ENCODE assay signal across 8 cellular contexts in the genomic region with DNA sequence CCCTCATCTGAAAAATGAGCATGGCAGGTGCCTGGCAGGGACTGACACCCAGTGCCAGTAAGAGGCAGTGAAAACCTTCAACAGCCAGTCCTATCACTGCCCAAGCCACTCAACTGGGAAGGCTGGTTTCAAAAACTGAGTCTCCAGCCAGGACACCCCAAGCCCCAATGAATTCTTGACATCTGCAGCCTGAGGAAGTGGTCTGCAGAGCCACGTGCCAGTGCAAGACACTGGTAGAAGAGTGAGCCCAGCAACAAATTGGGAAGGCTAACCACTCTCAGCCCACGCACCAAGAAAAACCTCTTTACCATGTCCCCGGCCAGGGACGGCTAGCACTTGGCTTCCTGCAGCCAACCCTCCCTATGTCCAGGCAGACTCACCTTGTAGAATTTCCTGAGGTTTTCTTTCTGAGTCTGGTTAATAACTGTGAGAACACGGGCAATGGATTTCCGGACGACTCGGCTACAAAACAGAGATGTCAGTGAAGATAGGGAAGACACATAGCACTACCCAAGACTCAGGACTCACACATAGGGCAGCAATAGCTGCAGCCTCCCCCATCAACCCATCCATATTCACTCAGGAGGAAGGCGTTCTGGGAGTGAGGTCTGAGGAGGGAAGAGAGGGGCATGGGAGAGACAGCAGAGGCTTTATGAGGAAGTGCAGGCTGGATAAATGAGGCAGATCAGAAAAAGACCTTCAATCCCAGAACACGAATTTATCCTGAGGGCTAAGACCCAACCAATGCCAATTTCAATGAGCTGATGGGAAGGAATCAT. TPM values are rescaled to one million over a fixed set of nuclear protein-coding genes. Genes with fewer than 3 reads are reported as not detected.
DNase-seq lines count a peak whose midpoint lies in the region; ATAC-seq, FAIRE-seq and TF ChIP-seq lines count a peak whose summit lies in the region.

No MANE protein-coding gene starts in this region.

- peaks cover 53% of the 10 kb centered on the region for H4K20me1 ChIP-seq in Loucy (ENCODE audit: insufficient read depth, low read length, poor library complexity, severe bottlenecking)

- H3K36me3 ChIP-seq in Loucy (ENCODE audit: insufficient read depth, low read length): peaks cover 53% of the 10 kb centered on the region
- H3K36me3 ChIP-seq in bronchial epithelial cell (ENCODE audit: control insufficient read depth, insufficient read depth, low read length): peaks cover 35% of the 10 kb centered on the region

- H3K27me3 ChIP-seq in Loucy (ENCODE audit: insufficient read depth, low read length, poor library complexity, severe bottlenecking): peaks cover 10% of the 10 kb centered on the region
- H3K27me3 ChIP-seq in bronchial epithelial cell (ENCODE audit: control insufficient read depth, insufficient read depth, low read length): no peaks in the 10 kb centered on the region

- peaks cover 6% of the 10 kb centered on the region; the same call in 1 of the 2 replicates for H3F3A ChIP-seq in Loucy (ENCODE audit: low read depth)

- H3K27ac ChIP-seq in caudate nucleus (ENCODE audit: low read depth, low read length): no peak overlapping the region

- FAIRE-seq in bronchial epithelial cell (lab: Jason Lieb, UNC): no peak

- peaks cover 25% of the 10 kb centered on the region for H3K4me1 ChIP-seq in Loucy (ENCODE audit: insufficient read depth, low read length, poor library complexity, severe bottlenecking)

- TF ChIP-seq CTCF in CD14-positive monocyte (IDR thresholded peaks at IDR 0.05) (no peak), Loucy (conservative IDR thresholded peaks at IDR 0.05; ENCODE audit: low read length) (no peak), bronchial epithelial cell (IDR thresholded peaks at IDR 0.05; ENCODE audit: insufficient read depth, low read length, severe bottlenecking) (no peak)

- H3K27me3 Mint-ChIP-seq in CD14-positive monocyte (ENCODE audit: low read depth in 3 of 3): peaks cover 0 to 2% (median 0%) of the 10 kb centered on the region in 3 donors
- no peaks in the 10 kb centered on the region for H3K27me3 Mint-ChIP-seq in naive B cell

- H3K4me1 Mint-ChIP-seq in CD14-positive monocyte (peaks cover 34% of the 10 kb centered on the region), naive B cell (peaks cover 19 to 41% (median 38%) of the 10 kb centered on the region in 3 donors)

- H3K9ac ChIP-seq in Loucy (ENCODE audit: low read depth, low read length, poor library complexity, severe bottlenecking): peak overlapping the region; percentile 97

- H3K4me3 ChIP-seq in Loucy (ENCODE audit: low read length, poor library complexity, severe bottlenecking) (peak overlapping the region; percentile 97), bronchial epithelial cell (ENCODE audit: low read depth, low read length) (peak overlapping the region; percentile 98)

- intact Hi-C loops in CD14-positive monocyte (cut with micrococcal nuclease): loop anchor here (5.0 to 10.0 kb wide), 2 partner anchors 82 to 285 kb away; a partner anchor contains a TSS

- no peaks in the 10 kb centered on the region for H3K9me3 ChIP-seq in Loucy (ENCODE audit: insufficient read depth, low read depth, low read length)

- DNase-seq in CD14-positive monocyte (ENCODE audit: low spot score): no peak
- no peak for DNase-seq in bronchial epithelial cell (ENCODE audit: low read depth)
- DNase-seq in naive B cell: no peak
- no peak for DNase-seq in HPDE6-E6E7 (ENCODE audit: extremely low spot score)
- DNase-seq in ecto neural progenitor cell (ENCODE audit: low spot score): no peak
- DNase-seq in caudate nucleus (lab: John Stamatoyannopoulos, UW): no peak

- H3K36me3 Mint-ChIP-seq in CD14-positive monocyte (peaks cover 36 to 40% of the 10 kb centered on the region in 2 donors), naive B cell (peaks cover 0 to 11% of the 10 kb centered on the region in 2 donors)

- H3K9me2 ChIP-seq in Loucy (replicated peaks; ENCODE audit: low read depth, low read length): no peaks in the 10 kb centered on the region

- peak overlapping the region; percentile 100 for H3K4me2 ChIP-seq in Loucy (ENCODE audit: low read depth, low read length, poor library complexity, severe bottlenecking)

- no peak overlapping the region for H2AFZ ChIP-seq in Loucy (ENCODE audit: low read length)

- H3K9me3 Mint-ChIP-seq in CD14-positive monocyte (no peaks in the 10 kb centered on the region), naive B cell (no peaks in the 10 kb centered on the region)

- ATAC-seq in naive B cell (ENCODE audit: low read depth in 2 of 2) (no peak), HG02759 (IDR thresholded peaks at IDR 0.05; ENCODE audit: unreplicated experiment) (no peak)

- H3K79me2 ChIP-seq in Loucy (ENCODE audit: insufficient read depth, low read length): peaks cover 56% of the 10 kb centered on the region

- H3K4me3 Mint-ChIP-seq in CD14-positive monocyte (peak overlapping the region; percentile 86 to 93), naive B cell (peak overlapping the region; percentile 93 to 99 (median 97))

- H3K27ac Mint-ChIP-seq in CD14-positive monocyte: peak overlapping the region in 5 of 7 donors; percentile 43 to 96 (median 85)
- peak overlapping the region; percentile 67 to 95 (median 85) for H3K27ac Mint-ChIP-seq in naive B cell

RNA-seq across cellular contexts. Expression of a gene that starts 1.8 kb away (rescaled TPM):
- polyA plus RNA-seq in CD14-positive monocyte (100 to 1,000 TPM; 660 to 828 TPM), naive B cell (ENCODE audit: low read depth in 6 of 6) (1,000 to 10,000 TPM; 1,156 to 2,054 (median 1,907) TPM)
- total RNA-seq in bronchial epithelial cell: 3,172 and 3,391 TPM in 2 replicates

RNA-seq across cellular contexts. Expression of a gene that starts 1.9 kb away (rescaled TPM):
- polyA plus RNA-seq in CD14-positive monocyte: 10 to 100 TPM; 16.0 to 20.7 TPM
- 30.3 and 49.2 TPM in 2 replicates for total RNA-seq in bronchial epithelial cell
- 10 to 100 TPM; 44.1 to 71.6 (median 58.0) TPM for polyA plus RNA-seq in naive B cell (ENCODE audit: low read depth in 6 of 6)

RNA-seq across cellular contexts. Expression of a gene that starts 6.7 kb away (rescaled TPM):
- polyA plus RNA-seq in CD14-positive monocyte (not detected), naive B cell (ENCODE audit: low read depth in 6 of 6) (not detected)
- total RNA-seq in bronchial epithelial cell: not detected in 2 replicates
